Comparison of ENCODE assay signal across 1 cellular context in the genomic region with DNA sequence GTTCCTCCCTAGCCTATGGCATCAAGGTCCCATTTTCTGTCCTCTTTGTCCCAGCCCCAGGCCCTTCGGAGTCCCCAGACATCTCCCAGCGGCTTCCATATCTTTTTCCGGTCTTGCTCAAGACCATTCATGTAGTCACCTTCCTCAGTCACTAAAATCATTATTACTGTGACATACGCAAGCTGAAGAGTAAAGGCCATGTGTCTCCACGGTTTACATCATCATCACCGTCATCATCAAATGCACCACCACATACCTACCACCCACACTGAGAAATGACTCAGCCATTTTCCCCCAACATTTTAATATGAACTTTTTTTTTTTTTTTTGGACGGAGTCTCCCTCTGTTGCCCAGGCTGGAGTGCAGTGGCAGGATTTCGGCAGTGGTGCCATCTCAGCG.
TF ChIP-seq lines count a peak whose summit lies in the region.

No MANE protein-coding gene starts in this region.

TF ChIP-seq in HepG2, 621 proteins besides CTCF, POLR2A, EP300 and RAD21:
- TF ChIP-seq KDM2A (CRISPR knock-in tag; IDR thresholded peaks at IDR 0.05; ENCODE audit: borderline replicate concordance, low read depth) (no peak), CREB1 (IDR thresholded peaks at IDR 0.05) (peak; percentile 78), CREB1 (CRISPR knock-in tag; IDR thresholded peaks at IDR 0.05) (no peak), NFE2L2 (IDR thresholded peaks at IDR 0.05; ENCODE audit: low read length) (0 out of 2 replicates have a peak, but pooled peaks have one; percentile 12)
